8 cellular contexts compared by ENCODE assay signal in genomic region chr3:139427283-139428060, GRCh38. TPM values are rescaled to one million over a fixed set of nuclear protein-coding genes. Genes with fewer than 3 reads are reported as not detected.
DNase-seq lines count a peak whose midpoint lies in the region; ATAC-seq, FAIRE-seq and TF ChIP-seq lines count a peak whose summit lies in the region.

No MANE protein-coding gene starts in this region.

- H3K4me3 ChIP-seq in epithelial cell of proximal tubule (ENCODE audit: low read depth, low read length) (no peak overlapping the region), MG63 (no peak overlapping the region)

- H3K36me3 Mint-ChIP-seq in naive B cell, result peaks cover 0 to 26% of the 10 kb centered on the region in 2 donors

- H3K27me3 ChIP-seq in MG63, result no peaks in the 10 kb centered on the region

- DNase-seq in GM12891 (ENCODE audit: insufficient read length, low spot score) (peak; percentile 39), NCI-H1417 treated with DMSO at 0.1 percent for 48 hours (lab: John Stamatoyannopoulos, UW) (peak; percentile 89), SK-MEL-5 (ENCODE audit: low read depth, low spot score) (peak; percentile 90), epithelial cell of proximal tubule (ENCODE audit: low read depth) (peak; percentile 56), naive B cell (peak; percentile 28), MG63 (no peak)

- TF ChIP-seq CTCF in epithelial cell of proximal tubule (conservative IDR thresholded peaks at IDR 0.05; ENCODE audit: low read depth, low read length), result peak; percentile 84

- peaks cover 0 to 4% (median 0%) of the 10 kb centered on the region in 7 donors for H3K9me3 Mint-ChIP-seq in naive B cell

- no peaks in the 10 kb centered on the region for H3K27me3 Mint-ChIP-seq in naive B cell

- H3K4me3 Mint-ChIP-seq in naive B cell, result no peak overlapping the region

- no peak overlapping the region for H3K27ac Mint-ChIP-seq in naive B cell

- TF ChIP-seq POLR2A in GM12891 (IDR thresholded peaks at IDR 0.05; ENCODE audit: low read depth, low read length), result no peak

- in situ Hi-C loops in SK-MEL-5 (cut with HindIII; ENCODE audit: low pct_unique_long_range_greater_than_20kb, low sequenced_read_pairs), result no loop called here

- no peaks in the 10 kb centered on the region for H3K9me3 ChIP-seq in MG63

- peaks cover 0 to 6% (median 0%) of the 10 kb centered on the region in 3 donors for H3K4me1 Mint-ChIP-seq in naive B cell

- H3K36me3 ChIP-seq in MG63, result no peaks in the 10 kb centered on the region

- peak; percentile 94 for FAIRE-seq in A204.1 (lab: Jason Lieb, UNC)
- peak; percentile 80 for FAIRE-seq in GM12891 (lab: Jason Lieb, UNC)

- ATAC-seq in HG02642 (IDR thresholded peaks at IDR 0.05; ENCODE audit: poor library complexity, unreplicated experiment), result peak; percentile 81
- ATAC-seq in naive B cell (ENCODE audit: low read depth in 2 of 2), result no peak

TF ChIP-seq in GM12891, 5 proteins besides CTCF, POLR2A, EP300 and RAD21:
- TF ChIP-seq POLR2AphosphoS5 (IDR thresholded peaks at IDR 0.05; ENCODE audit: low read depth, low read length), result no peak
- TF ChIP-seq POU2F2 (IDR thresholded peaks at IDR 0.05; ENCODE audit: low read depth, low read length), result 0 out of 2 replicates have a peak, but pooled peaks have one; percentile 10

RNA-seq across cellular contexts. Expression of gene COPB2, which starts 38.0 kb away (rescaled TPM):
- 67.3 TPM for polyA plus RNA-seq in GM12891 (2012; ENCODE audit: low read depth, missing spikeins)
- total RNA-seq in SK-MEL-5 (2014; rRNA removed; shearing (Covaris generic)), result 184 and 197 TPM in 2 replicates
- 156 and 192 TPM in 2 replicates for polyA plus RNA-seq in SK-MEL-5 (2015; cell fraction: cytosol; rRNA removed)
- 194 and 233 TPM in 2 replicates for polyA plus RNA-seq in SK-MEL-5 (2015; cell fraction: nucleus; rRNA removed)
- total RNA-seq in epithelial cell of proximal tubule, result 69.2 and 117 TPM in 2 replicates
- 10 to 100 TPM; 31.2 to 60.9 (median 46.2) TPM for polyA plus RNA-seq in naive B cell (ENCODE audit: low read depth in 6 of 6)
- 131 and 177 TPM in 2 replicates for total RNA-seq in MG63 (2014; rRNA removed; shearing (Covaris generic); ENCODE audit: low replicate concordance)

RNA-seq across cellular contexts. Expression of gene RBP2, which starts 48.8 kb away (rescaled TPM):
- polyA plus RNA-seq in GM12891 (2012; ENCODE audit: low read depth, missing spikeins), result not detected
- total RNA-seq in SK-MEL-5 (2014; rRNA removed; shearing (Covaris generic)), result not detected in 2 replicates
- polyA plus RNA-seq in SK-MEL-5 (2015; cell fraction: cytosol; rRNA removed), result not detected in 2 replicates
- not detected in 2 replicates for polyA plus RNA-seq in SK-MEL-5 (2015; cell fraction: nucleus; rRNA removed)
- total RNA-seq in epithelial cell of proximal tubule, result not detected in 2 replicates
- polyA plus RNA-seq in naive B cell (ENCODE audit: low read depth in 6 of 6), result not detected
- not detected in 2 replicates for total RNA-seq in MG63 (2014; rRNA removed; shearing (Covaris generic); ENCODE audit: low replicate concordance)
